ENCODE assay signal across 30 cellular contexts in the genomic region with DNA sequence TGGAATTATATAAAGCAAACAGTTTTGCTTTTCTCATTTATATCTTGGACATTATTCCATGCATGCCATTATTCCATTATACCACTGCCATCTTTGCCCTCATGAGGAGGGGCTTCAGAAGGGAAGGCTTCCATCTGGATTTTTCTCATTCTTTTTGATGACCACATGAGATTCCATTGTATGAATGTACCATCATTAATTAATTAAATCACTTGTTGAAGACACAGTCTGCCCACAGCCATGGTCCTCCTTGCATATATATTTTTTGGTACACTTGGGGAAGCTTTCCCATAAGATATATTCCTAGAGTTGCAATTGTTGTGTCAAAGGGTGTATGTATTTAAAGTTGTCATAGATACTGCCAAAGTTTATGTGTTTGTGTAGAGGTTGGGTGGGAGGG.
"Had no signal": no experiment of that assay in that cellular context is flagged by ENCODE, and none has a peak within 500 bp of the region (broad histone marks: within the 10 kb centered on the region; RNA-seq: fewer than 3 reads in every experiment).

No MANE protein-coding gene starts in this region.

- H3K27me3 ChIP-seq: gastrocnemius medialis, upper lobe of left lung, vagina had no signal

- FAIRE-seq: bronchial epithelial cell, colon, endometrium, kidney, TTC549 had no signal

- H3K9me3 ChIP-seq: gastrocnemius medialis, upper lobe of left lung, vagina had no signal

- H3K36me3 ChIP-seq: gastrocnemius medialis, vagina had no signal

- H3K27me3 Mint-ChIP-seq: stimulated activated naive CD8-positive, alpha-beta T cell treated with anti-CD3 and anti-CD28 coated beads, Interleukin-15, amount 100 ng/mL, for 72 hours had no signal

- H3K36me3 Mint-ChIP-seq: immature natural killer cell; naive thymus-derived CD8-positive, alpha-beta T cell; stimulated activated effector memory CD8-positive, alpha-beta T cell treated with anti-CD3 and anti-CD28 coated beads, Interleukin-12 subunit alpha, Interleukin-12 subunit beta, amount 100 ng/mL, for 72 hours had no signal

- H3K4me1 Mint-ChIP-seq: stimulated activated effector memory CD8-positive, alpha-beta T cell treated with anti-CD3 and anti-CD28 coated beads, Interleukin-12 subunit alpha, Interleukin-12 subunit beta, amount 100 ng/mL, for 72 hours had no signal

- H3K9me3 Mint-ChIP-seq: activated T-helper 1 cell treated with anti-CD3 and anti-CD28 coated beads, Interleukin-12 subunit alpha, Interleukin-12 subunit beta, Interleukin-2, Interleukin-4 antibody, amounts not matched to agents 30 ng/mL and 10 ng/mL and 1 ng/mL, durations not matched to agents 14 hours and 24 hours and 36 hours; central memory CD8-positive, alpha-beta T cell; immature natural killer cell; naive thymus-derived CD8-positive, alpha-beta T cell; neural crest cell; stimulated activated effector memory CD8-positive, alpha-beta T cell treated with anti-CD3 and anti-CD28 coated beads, Interleukin-12 subunit alpha, Interleukin-12 subunit beta, amount 100 ng/mL, for 72 hours; stimulated activated naive CD8-positive, alpha-beta T cell treated with anti-CD3 and anti-CD28 coated beads, Interleukin-15, amount 100 ng/mL, for 72 hours; T-helper 1 cell treated with Interleukin-12 subunit alpha and Interleukin-12 subunit beta and Interleukin-4 antibody, amounts not matched to agents 30 μg/mL and 1 μg/mL, for 36 hours had no signal

- H3K4me3 Mint-ChIP-seq: activated T-helper 1 cell treated with anti-CD3 and anti-CD28 coated beads, Interleukin-12 subunit alpha, Interleukin-12 subunit beta, Interleukin-2, Interleukin-4 antibody, amounts not matched to agents 30 ng/mL and 10 ng/mL and 1 ng/mL, durations not matched to agents 14 hours and 24 hours and 36 hours; central memory CD8-positive, alpha-beta T cell; immature natural killer cell; naive thymus-derived CD8-positive, alpha-beta T cell; neural crest cell; stimulated activated effector memory CD8-positive, alpha-beta T cell treated with anti-CD3 and anti-CD28 coated beads, Interleukin-12 subunit alpha, Interleukin-12 subunit beta, amount 100 ng/mL, for 72 hours; stimulated activated naive CD8-positive, alpha-beta T cell treated with anti-CD3 and anti-CD28 coated beads, Interleukin-15, amount 100 ng/mL, for 72 hours; T-helper 1 cell treated with Interleukin-12 subunit alpha and Interleukin-12 subunit beta and Interleukin-4 antibody, amounts not matched to agents 30 μg/mL and 1 μg/mL, for 36 hours had no signal

- H3K27ac ChIP-seq: gastrocnemius medialis, upper lobe of left lung, vagina, VCaP had no signal

- DNase-seq: activated CD4-positive, alpha-beta T cell treated with anti-CD3 and anti-CD28 coated beads for 48 hours; activated CD4-positive, alpha-beta T cell treated with anti-CD3 and anti-CD28 coated beads, Interleukin-2, amount 50 U/mL, for 48 hours; activated CD8-positive, alpha-beta memory T cell treated with anti-CD3 and anti-CD28 coated beads for 24 hours; activated gamma-delta T cell; activated naive CD4-positive, alpha-beta T cell treated with anti-CD3 and anti-CD28 coated beads, Interleukin-2, amount 50 U/mL, for 16 hours; activated T-cell treated with anti-CD3 and anti-CD28 coated beads, Interleukin-2, amount 50 U/mL, for 1 hour; effector CD8-positive, alpha-beta T cell; gastrocnemius medialis; immature natural killer cell; midbrain; naive thymus-derived CD8-positive, alpha-beta T cell; right cardiac atrium; stimulated activated CD4-positive, alpha-beta T cell treated with anti-CD3 and anti-CD28 coated beads, Interleukin-12 subunit alpha, Interleukin-12 subunit beta, amount 100 ng/mL, for 4 hours; stimulated activated CD4-positive, alpha-beta T cell treated with anti-CD3 and anti-CD28 coated beads, Interleukin-4, amount 100 ng/mL, for 24 hours; stimulated activated naive CD8-positive, alpha-beta T cell treated with anti-CD3 and anti-CD28 coated beads, Interleukin-15, amount 100 ng/mL, for 72 hours; substantia nigra; T-helper 9 cell; upper lobe of left lung had no signal

- H3K4me3 ChIP-seq: gastrocnemius medialis, upper lobe of left lung, vagina had no signal

- H3K27ac Mint-ChIP-seq: activated T-helper 1 cell treated with anti-CD3 and anti-CD28 coated beads, Interleukin-12 subunit alpha, Interleukin-12 subunit beta, Interleukin-2, Interleukin-4 antibody, amounts not matched to agents 30 ng/mL and 10 ng/mL and 1 ng/mL, durations not matched to agents 14 hours and 24 hours and 36 hours; immature natural killer cell; naive thymus-derived CD8-positive, alpha-beta T cell; stimulated activated effector memory CD8-positive, alpha-beta T cell treated with anti-CD3 and anti-CD28 coated beads, Interleukin-12 subunit alpha, Interleukin-12 subunit beta, amount 100 ng/mL, for 72 hours; stimulated activated naive CD8-positive, alpha-beta T cell treated with anti-CD3 and anti-CD28 coated beads, Interleukin-15, amount 100 ng/mL, for 72 hours; T-helper 1 cell treated with Interleukin-12 subunit alpha and Interleukin-12 subunit beta and Interleukin-4 antibody, amounts not matched to agents 30 μg/mL and 1 μg/mL, for 36 hours had no signal
